In the genomic region with DNA sequence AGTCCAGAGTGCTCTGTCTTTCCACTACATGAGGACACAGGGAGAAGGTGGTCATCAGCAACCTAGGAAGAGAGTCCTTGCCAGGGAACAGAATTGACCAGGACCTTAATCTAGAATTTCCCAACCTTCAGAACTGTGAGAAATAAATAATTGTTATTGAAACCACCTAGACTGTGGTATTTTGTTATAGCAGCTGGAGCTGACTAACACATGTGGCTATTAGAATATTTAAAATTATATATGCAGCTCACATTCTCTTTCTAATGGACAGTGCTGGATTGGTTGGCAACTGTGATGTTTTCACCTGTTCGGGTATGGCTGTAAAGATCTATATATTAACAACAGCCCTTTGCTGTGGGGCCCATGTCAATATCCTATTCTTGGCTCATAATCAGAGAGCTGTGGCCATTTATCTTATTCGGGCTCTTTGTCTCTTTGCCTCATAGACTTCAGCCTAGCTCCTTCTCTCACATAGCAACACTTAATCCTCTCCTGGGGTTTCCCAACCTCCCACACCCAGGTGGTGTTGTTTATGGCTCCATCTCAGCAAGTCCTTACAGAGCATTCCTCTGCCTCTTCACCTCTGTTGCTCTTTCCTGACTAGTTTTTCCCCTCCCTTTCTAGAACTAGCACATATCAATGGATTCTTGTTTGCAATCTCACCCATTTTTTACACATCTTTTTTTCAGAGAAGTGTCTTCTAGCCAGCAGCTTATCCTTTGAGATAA, we compare ENCODE assay signal across 16 cellular contexts. TPM values are rescaled to one million over a fixed set of nuclear protein-coding genes. Genes with fewer than 3 reads are reported as not detected.
DNase-seq lines count a peak whose midpoint lies in the region; ATAC-seq and TF ChIP-seq lines count a peak whose summit lies in the region.
"Had no signal": no experiment of that assay in that cellular context is flagged by ENCODE, and none has a peak within 500 bp of the region (broad histone marks: within the 10 kb centered on the region; RNA-seq: fewer than 3 reads in every experiment).

No MANE protein-coding gene starts in this region.

- H3K9ac ChIP-seq in endodermal cell (ENCODE audit: extremely low read depth, low read length, poor library complexity, severe bottlenecking) = no peak overlapping the region

- peak; percentile 31 for DNase-seq in MCF 10A (ENCODE audit: unreplicated experiment)
- no peak for DNase-seq in breast epithelium (ENCODE audit: low spot score in 2 of 2)
- peak; percentile 75 for DNase-seq in endodermal cell
- peak; percentile 59 for DNase-seq in left kidney (ENCODE audit: low read depth, low spot score)
- no peak for DNase-seq in BE2C
- no peak for DNase-seq in upper lobe of left lung
- DNase-seq in HT-29 (ENCODE audit: low spot score) = no peak
- DNase-seq: Caco-2, DMS79, HCEC 1CT, NCI-H1048, NCI-H510A treated with DMSO at 0.1 percent for 48 hours had no signal

- intact Hi-C loops in MCF 10A (cut with micrococcal nuclease) = no loop called here
- intact Hi-C loops in breast epithelium (cut with DNase I; ENCODE audit: low total_unique reads) = no loop called here

- TF ChIP-seq EP300 in upper lobe of left lung (IDR thresholded peaks at IDR 0.05) = no peak

- H3K4me3 Mint-ChIP-seq in MCF 10A (ENCODE audit: unreplicated experiment) (no peak overlapping the region), endodermal cell (no peak overlapping the region)

- TF ChIP-seq POLR2A in breast epithelium (IDR thresholded peaks at IDR 0.05) = no peak
- TF ChIP-seq POLR2A in upper lobe of left lung (IDR thresholded peaks at IDR 0.05) = no peak

- TF ChIP-seq CTCF in MCF 10A (IDR thresholded peaks at IDR 0.05; ENCODE audit: unreplicated experiment) = no peak
- TF ChIP-seq CTCF in breast epithelium (IDR thresholded peaks at IDR 0.05) = no peak
- TF ChIP-seq CTCF in endodermal cell (conservative IDR thresholded peaks at IDR 0.05) = no peak
- TF ChIP-seq CTCF in BE2C (IDR thresholded peaks at IDR 0.05; ENCODE audit: low read depth, low read length) = no peak
- TF ChIP-seq CTCF in upper lobe of left lung (IDR thresholded peaks at IDR 0.05) = no peak

- 79 to 83% methylated on average over 1 to 2 of the region's 2 CpGs for WGBS in endodermal cell (ENCODE audit: insufficient coverage in 1 of 2, insufficient read length in 1 of 2), 2 experiments
- 83 to 86% methylated on average over 2 of the region's 2 CpGs for WGBS in upper lobe of left lung, 2 donors

- CTCF ChIA-PET in MCF 10A (lab: Yijun Ruan, JAX) = interaction anchor here (0.6 to 2.1 kb wide), 5 partner anchors 9 to 929 kb away, joined by 3 to 9 read pairs (median 3); no protein-coding TSS in a partner anchor

- H3K27ac Mint-ChIP-seq in MCF 10A (ENCODE audit: low read depth, unreplicated experiment) (peak overlapping the region; percentile 5), endodermal cell (no peak overlapping the region)

- H3K27me3 ChIP-seq in breast epithelium (no peaks in the 10 kb centered on the region), endodermal cell (ENCODE audit: control insufficient read depth, insufficient read depth, low read length, poor library complexity, severe bottlenecking) (no peaks in the 10 kb centered on the region), BE2C (no peaks in the 10 kb centered on the region), upper lobe of left lung (no peaks in the 10 kb centered on the region)

- no peaks in the 10 kb centered on the region for H3K36me3 ChIP-seq in breast epithelium
- H3K36me3 ChIP-seq in endodermal cell (ENCODE audit: control insufficient read depth, insufficient read depth, low read length) = no peaks in the 10 kb centered on the region
- no peaks in the 10 kb centered on the region for H3K36me3 ChIP-seq in BE2C
- no peaks in the 10 kb centered on the region for H3K36me3 ChIP-seq in upper lobe of left lung

- H3K9me3 Mint-ChIP-seq in MCF 10A (ENCODE audit: unreplicated experiment) (no peaks in the 10 kb centered on the region), endodermal cell (peaks cover 4% of the 10 kb centered on the region)

- POLR2A ChIA-PET in MCF 10A (lab: Yijun Ruan, JAX) = interaction anchor here (0.6 to 4.1 kb wide), 6 partner anchors 9 to 158 kb away, joined by 3 to 26 read pairs (median 4); no protein-coding TSS in a partner anchor

- H3K36me3 Mint-ChIP-seq in MCF 10A (ENCODE audit: insufficient read depth, unreplicated experiment) (peaks cover 18% of the 10 kb centered on the region), endodermal cell (ENCODE audit: low read depth) (no peaks in the 10 kb centered on the region)

- no TSS peak for BruUV-seq in MCF 10A (replicated peaks; lab: Mats Ljungman, UMichigan)

- H3K4me1 ChIP-seq in breast epithelium = no peaks in the 10 kb centered on the region
- H3K4me1 ChIP-seq in endodermal cell (ENCODE audit: control insufficient read depth, insufficient read depth, low read length) = no peaks in the 10 kb centered on the region
- H3K4me1 ChIP-seq in BE2C = no peaks in the 10 kb centered on the region
- no peaks in the 10 kb centered on the region for H3K4me1 ChIP-seq in upper lobe of left lung
- H3K4me1 ChIP-seq: Caco-2 had no signal

- H3K27ac ChIP-seq in breast epithelium (no peak overlapping the region), endodermal cell (ENCODE audit: low read depth, low read length) (no peak overlapping the region), upper lobe of left lung (no peak overlapping the region)
- H3K27ac ChIP-seq: C4-2B had no signal

- H3K27me3 Mint-ChIP-seq in MCF 10A (ENCODE audit: insufficient read depth, unreplicated experiment) (no peaks in the 10 kb centered on the region), endodermal cell (ENCODE audit: insufficient read depth) (no peaks in the 10 kb centered on the region)

- ATAC-seq in upper lobe of left lung (ENCODE audit: low FRiP score in 2 of 2) (no peak), HG03571 (IDR thresholded peaks at IDR 0.05; ENCODE audit: unreplicated experiment) (no peak)
- ATAC-seq: GM12878 had no signal

- no peak overlapping the region for H3K4me3 ChIP-seq in breast epithelium
- H3K4me3 ChIP-seq in endodermal cell (ENCODE audit: low read length) = no peak overlapping the region
- no peak overlapping the region for H3K4me3 ChIP-seq in BE2C (ENCODE audit: low read depth, low read length)
- no peak overlapping the region for H3K4me3 ChIP-seq in upper lobe of left lung
- H3K4me3 ChIP-seq: GM12878 had no signal

- H3K4me1 Mint-ChIP-seq in MCF 10A (ENCODE audit: insufficient read depth, unreplicated experiment) (peaks cover 26% of the 10 kb centered on the region), endodermal cell (peaks cover 17% of the 10 kb centered on the region)

- H3K9me3 ChIP-seq in breast epithelium = no peaks in the 10 kb centered on the region
- no peaks in the 10 kb centered on the region for H3K9me3 ChIP-seq in endodermal cell (ENCODE audit: control insufficient read depth, low read length)
- no peaks in the 10 kb centered on the region for H3K9me3 ChIP-seq in BE2C
- H3K9me3 ChIP-seq in upper lobe of left lung = no peaks in the 10 kb centered on the region

RNA-seq across cellular contexts. Expression of a gene that starts 46.4 kb away (rescaled TPM):
- total RNA-seq in MCF 10A (2022) (76.6 and 77.0 TPM in 2 replicates), breast epithelium (10 to 100 TPM; 35.5 to 41.4 (median 39.0) TPM), endodermal cell (10 to 100 TPM; 45.0 to 60.0 TPM), upper lobe of left lung (10 to 100 TPM; 30.4 to 54.7 (median 46.1) TPM)
- polyA plus RNA-seq in endodermal cell (2013, experiment 1 of 2) = 30.1 TPM
- 33.0 TPM for polyA plus RNA-seq in endodermal cell (2013, experiment 2 of 2)
- 43.2 TPM for polyA plus RNA-seq in BE2C (2012; ENCODE audit: insufficient read depth, insufficient read length, low read depth)
- total RNA-seq in HT-29 (2014; rRNA removed; shearing (Covaris generic)) = not detected in 2 replicates
- total RNA-seq: OCI-LY7 had no signal

Comparison
In these comparisons a context has a peak if more than half of its experiments do, and no peak if none do; other contexts are left out.
1. DNase-seq: peak in MCF 10A (single experiment), endodermal cell (single experiment) and left kidney (single experiment); none in breast epithelium (0 of 2), BE2C (single experiment), upper lobe of left lung (0 of 2) and HT-29 (single experiment).
2. RNA of a gene that starts 46.4 kb away (total RNA-seq): 76.6 to 77.0 TPM in MCF 10A, 45.0 to 60.0 TPM in endodermal cell, 30.4 to 54.7 TPM in upper lobe of left lung and 35.5 to 41.4 TPM in breast epithelium; not detected in HT-29; every median in the first group is over 10 times any median in the second.